Comparison of ENCODE assay signal across 1 cellular context in genomic region chr19:1468274-1469199, GRCh38.
TF ChIP-seq lines count a peak whose summit lies in the region.

No MANE protein-coding gene starts in this region.

TF ChIP-seq in H1, 55 proteins besides CTCF, POLR2A, EP300 and RAD21:
- TF ChIP-seq, protein P1, sequence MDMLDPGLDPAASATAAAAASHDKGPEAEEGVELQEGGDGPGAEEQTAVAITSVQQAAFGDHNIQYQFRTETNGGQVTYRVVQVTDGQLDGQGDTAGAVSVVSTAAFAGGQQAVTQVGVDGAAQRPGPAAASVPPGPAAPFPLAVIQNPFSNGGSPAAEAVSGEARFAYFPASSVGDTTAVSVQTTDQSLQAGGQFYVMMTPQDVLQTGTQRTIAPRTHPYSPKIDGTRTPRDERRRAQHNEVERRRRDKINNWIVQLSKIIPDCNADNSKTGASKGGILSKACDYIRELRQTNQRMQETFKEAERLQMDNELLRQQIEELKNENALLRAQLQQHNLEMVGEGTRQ (IDR thresholded peaks at IDR 0.05; ENCODE audit: low read length): peak; percentile 37; the same call in 1 of the 2 replicates
- TF ChIP-seq MAX (IDR thresholded peaks at IDR 0.05) (peak; percentile 62), ASH2L (IDR thresholded peaks at IDR 0.05; ENCODE audit: low read length) (no peak), RFX5 (IDR thresholded peaks at IDR 0.05; ENCODE audit: borderline replicate concordance, low read depth, low read length) (no peak), TAF7 (optimal IDR thresholded peaks at IDR 0.05; ENCODE audit: borderline replicate concordance, low read depth, low read length) (no peak), RNF2 (IDR thresholded peaks at IDR 0.05; ENCODE audit: borderline replicate concordance, low read depth, low read length, missing control alignments, poor library complexity, severe bottlenecking) (peak; percentile 58), SUZ12 (IDR thresholded peaks at IDR 0.05; ENCODE audit: low read length) (peak; percentile 81), EZH2 (IDR thresholded peaks at IDR 0.05; ENCODE audit: low read depth, low read length, severe bottlenecking) (peak; percentile 89), FOSL1 (IDR thresholded peaks at IDR 0.05; ENCODE audit: insufficient read depth, low read depth, low read length) (no peak), GABPA (IDR thresholded peaks at IDR 0.05; ENCODE audit: borderline replicate concordance, insufficient read depth, low read length) (peak; percentile 12; the same call in 1 of the 2 replicates), POLR2AphosphoS5 (IDR thresholded peaks at IDR 0.05; ENCODE audit: low read depth, low read length) (0 out of 2 replicates have a peak, but pooled peaks have one; percentile 22)
